Comparison of ENCODE assay signal across 8 cellular contexts in the genomic region with DNA sequence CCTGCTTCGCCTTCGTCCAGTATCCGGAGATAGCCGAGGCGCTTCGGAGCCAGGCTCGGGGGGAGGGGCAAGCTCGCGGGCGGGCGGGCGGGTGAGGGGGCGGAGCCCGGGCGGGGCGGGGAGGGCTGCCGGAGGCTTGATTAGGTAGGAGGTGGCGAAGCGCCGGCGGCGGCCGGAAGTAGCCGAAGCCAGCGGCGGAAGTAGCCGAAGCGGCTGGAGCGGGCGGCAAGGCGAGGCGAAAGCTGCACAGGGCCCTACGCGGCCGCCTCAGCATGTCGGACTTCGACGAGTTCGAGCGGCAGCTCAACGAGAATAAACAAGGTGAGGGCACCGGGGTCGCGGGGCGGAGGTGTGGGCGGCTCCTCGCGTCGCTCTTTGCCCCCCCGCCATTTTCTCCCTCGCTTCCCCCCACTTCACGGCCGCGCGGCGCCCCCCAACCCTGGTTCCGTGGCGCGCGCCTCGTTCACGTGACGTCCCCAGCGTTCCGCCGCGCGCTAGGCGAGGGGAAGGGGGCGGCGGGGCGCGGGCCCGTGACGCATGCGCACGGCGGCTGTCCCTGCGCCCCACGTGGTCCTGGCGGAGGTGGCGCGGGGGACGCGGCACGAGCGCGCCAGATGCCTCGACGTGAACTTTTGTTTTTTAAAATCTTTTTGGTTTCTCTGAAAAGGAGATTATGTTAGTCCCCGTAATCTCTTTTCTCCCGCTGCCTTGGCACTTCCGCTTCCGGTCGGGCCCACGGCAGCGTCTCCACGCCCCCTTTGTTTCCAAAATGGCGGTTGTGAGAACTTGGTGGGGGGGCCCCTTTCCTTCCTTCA. TPM values are rescaled to one million over a fixed set of nuclear protein-coding genes. Genes with fewer than 3 reads are reported as not detected.
A peak's percentile ranks its signal among the peaks of the same experiment; 100 is the strongest.
DNase-seq lines count a peak whose midpoint lies in the region; ATAC-seq and TF ChIP-seq lines count a peak whose summit lies in the region.

A gene (plus strand): TSS at position 203 of the 815 bp plus-strand sequence. CDS start 70 bp downstream, at position 273.

- H3K4me3 ChIP-seq in BLaER1 treated with 17β-estradiol and CSF1 and Interleukin-3, amounts not matched to agents 10 nM and 100 nM, result peak within 1 kb of the TSS; percentile 74 to 98 (median 85)
- H3K4me3 ChIP-seq in dorsolateral prefrontal cortex (peak within 1 kb of the TSS; percentile 55 to 100 (median 95)), lower leg skin (ENCODE audit: low read depth, poor library complexity, severe bottlenecking) (peak within 1 kb of the TSS; percentile 90)

- H3K9ac ChIP-seq in BLaER1 treated with 17β-estradiol and CSF1 and Interleukin-3, amounts not matched to agents 10 nM and 100 nM, result peak within 1 kb of the TSS; percentile 96 to 100 (median 100)

- H4K20me1 ChIP-seq in BLaER1 treated with 17β-estradiol and CSF1 and Interleukin-3, amounts not matched to agents 10 nM and 100 nM, result peaks cover 43 to 48% (median 46%) of the 10 kb centered on the region in 11 experiments

- no peaks in the 10 kb centered on the region for H3K27me3 ChIP-seq in BLaER1 treated with 17β-estradiol and CSF1 and Interleukin-3, amounts not matched to agents 10 nM and 100 nM
- no peaks in the 10 kb centered on the region for H3K27me3 ChIP-seq in dorsolateral prefrontal cortex

- no peak for TF ChIP-seq POLR2A in lower leg skin (IDR thresholded peaks at IDR 0.05)

- 0% methylated on average over 61 to 99 of the region's 99 CpGs for WGBS in lower leg skin, 2 donors

- H3K4me2 ChIP-seq in BLaER1 treated with 17β-estradiol and CSF1 and Interleukin-3, amounts not matched to agents 10 nM and 100 nM, result peak within 1 kb of the TSS; percentile 92 to 100 (median 98)

- peaks cover 40 to 65% (median 52%) of the 10 kb centered on the region in 11 experiments; a peak in 21 of 22 replicates for H3K36me3 ChIP-seq in BLaER1 treated with 17β-estradiol and CSF1 and Interleukin-3, amounts not matched to agents 10 nM and 100 nM

- peak; percentile 23 for ATAC-seq in HG03457 (IDR thresholded peaks at IDR 0.05; ENCODE audit: unreplicated experiment)

- H3K27ac ChIP-seq in BLaER1 treated with 17β-estradiol and CSF1 and Interleukin-3, amounts not matched to agents 10 nM and 100 nM, result peak within 1 kb of the TSS; percentile 98 to 100 (median 100)
- peak within 1 kb of the TSS; percentile 95 to 100 (median 99) for H3K27ac ChIP-seq in dorsolateral prefrontal cortex

- DNase-seq in GM19240 (ENCODE audit: insufficient read length, low spot score) (peak; percentile 71), NCI-H748 (lab: John Stamatoyannopoulos, UW; ENCODE audit: unreplicated experiment) (peak; percentile 96), dorsolateral prefrontal cortex (peak; percentile 88 to 96 (median 94)), lower leg skin (ENCODE audit: low spot score in 2 of 2) (peak; percentile 94 to 99)
- peak; percentile 95 to 96 for DNase-seq in activated CD4-positive, alpha-beta T cell treated with anti-CD3 and anti-CD28 coated beads, Interleukin-2, amount 50 U/mL, for 48 hours
- DNase-seq in stimulated activated CD4-positive, alpha-beta T cell treated with anti-CD3 and anti-CD28 coated beads, Interleukin-4, amount 100 ng/mL, for 48 hours (ENCODE audit: low read depth in 2 of 2), result peak; percentile 93 to 98

- peak in 24 of 56 donors; percentile 3 to 46 (median 22) for TF ChIP-seq CTCF in dorsolateral prefrontal cortex (IDR thresholded peaks at IDR 0.05 in 54 of 56, conservative IDR thresholded peaks at IDR 0.05 in 2 of 56; ENCODE audit: low read depth in 1 of 56, partially characterized antibody in 56 of 56)
- no peak for TF ChIP-seq CTCF in lower leg skin (IDR thresholded peaks at IDR 0.05)

- intact Hi-C loops in dorsolateral prefrontal cortex (cut with DNase I), result loop anchor here in 1 of 2 donors (5.0 kb wide), 1 partner anchor 538 kb away; a partner anchor contains a TSS
- intact Hi-C loops in lower leg skin (cut with DNase I; ENCODE audit: low total_unique reads), result no loop called here

- no peaks in the 10 kb centered on the region for H3K9me3 ChIP-seq in BLaER1 treated with 17β-estradiol and CSF1 and Interleukin-3, amounts not matched to agents 10 nM and 100 nM (replicated peaks in 1 of 11)

- H3K4me1 ChIP-seq in BLaER1 treated with 17β-estradiol and CSF1 and Interleukin-3, amounts not matched to agents 10 nM and 100 nM, result peaks cover 36 to 57% (median 45%) of the 10 kb centered on the region in 10 experiments

RNA-seq across cellular contexts. Expression of the gene that starts here (rescaled TPM):
- 100 to 1,000 TPM in 114 of 120 experiments, 10 to 100 TPM in 6; 93.5 to 161 (median 125) TPM for total RNA-seq in dorsolateral prefrontal cortex
- 100 to 1,000 TPM in 3 of 4 donors, 10 to 100 TPM in 1; 78.8 to 149 (median 106) TPM for total RNA-seq in lower leg skin

Comparison
In these comparisons a context has a peak if more than half of its experiments do, and no peak if none do; other contexts are left out.
1. Peak in every context shown above with its lines: DNase-seq, ATAC-seq, H3K4me3 ChIP-seq and H3K27ac ChIP-seq.